In genomic region chr1:232704694-232705680, GRCh38 we compare ENCODE assay signal across 9 cellular contexts.
A peak's percentile ranks its signal among the peaks of the same experiment; 100 is the strongest.
DNase-seq lines count a peak whose midpoint lies in the region; ATAC-seq, FAIRE-seq and TF ChIP-seq lines count a peak whose summit lies in the region.
"Had no signal": no experiment of that assay in that cellular context is flagged by ENCODE, and none has a peak within 500 bp of the region (broad histone marks: within the 10 kb centered on the region; RNA-seq: fewer than 3 reads in every experiment).

No MANE protein-coding gene starts in this region.

- no peaks in the 10 kb centered on the region for H3K9me2 ChIP-seq in OCI-LY7 (ENCODE audit: insufficient read depth, low read length)

- TF ChIP-seq CTCF in Panc1 (IDR thresholded peaks at IDR 0.05) (no peak), progenitor cell of endocrine pancreas (IDR thresholded peaks at IDR 0.05; ENCODE audit: unreplicated experiment) (no peak), OCI-LY7 (conservative IDR thresholded peaks at IDR 0.05; ENCODE audit: low read length) (no peak)

- BruUV-seq in Panc1 (replicated peaks; lab: Mats Ljungman, UMichigan) (no TSS peak), OCI-LY7 (replicated peaks; lab: Mats Ljungman, UMichigan) (no TSS peak)

- H2AFZ ChIP-seq in OCI-LY7 (ENCODE audit: low read length): no peak overlapping the region

- no peak overlapping the region for H3K27ac ChIP-seq in Panc1 (ENCODE audit: low read length)
- no peak overlapping the region for H3K27ac ChIP-seq in OCI-LY7 (ENCODE audit: low read depth, low read length, poor library complexity, severe bottlenecking)
- H3K27ac ChIP-seq: SK-N-MC had no signal

- no peaks in the 10 kb centered on the region for H3K9me3 ChIP-seq in Panc1 (ENCODE audit: control insufficient read depth, insufficient read depth, low read depth, low read length)
- no peaks in the 10 kb centered on the region for H3K9me3 ChIP-seq in OCI-LY7 (ENCODE audit: low read length)

- H3K4me3 ChIP-seq in Panc1 (ENCODE audit: low read depth in 2 of 2, low read length in 2 of 2) (no peak overlapping the region), OCI-LY7 (ENCODE audit: low read depth, low read length, poor library complexity, severe bottlenecking) (no peak overlapping the region)
- H3K4me3 ChIP-seq: SK-N-MC had no signal

- no peaks in the 10 kb centered on the region for H3K27me3 ChIP-seq in Panc1 (ENCODE audit: control insufficient read depth, insufficient read depth, low read length)

- 0 out of 2 replicates have a peak, but pooled peaks have one; percentile 65 for ATAC-seq in Panc1
- ATAC-seq in GM19023 (IDR thresholded peaks at IDR 0.05; ENCODE audit: unreplicated experiment): no peak

- H3K4me1 Mint-ChIP-seq in progenitor cell of endocrine pancreas (ENCODE audit: low read depth): peaks cover 17% of the 10 kb centered on the region

- CTCF ChIA-PET in Panc1 (lab: Charles Lee) (no interaction called here), OCI-LY7 (lab: Charles Lee; ENCODE audit: unreplicated experiment) (no interaction called here)

- H3K4me1 ChIP-seq in Panc1 (ENCODE audit: control insufficient read depth, insufficient read depth, low read length): no peaks in the 10 kb centered on the region
- no peaks in the 10 kb centered on the region for H3K4me1 ChIP-seq in OCI-LY7 (ENCODE audit: insufficient read depth, low read length, poor library complexity, severe bottlenecking)

- intact Hi-C loops in Panc1 (cut with micrococcal nuclease; ENCODE audit: unreplicated experiment) (no loop called here), OCI-LY7 (cut with micrococcal nuclease; ENCODE audit: unreplicated experiment) (no loop called here)

- in situ Hi-C loops in Panc1 (cut with HindIII; ENCODE audit: low pct_unique_long_range_greater_than_20kb, low sequenced_read_pairs): no loop called here

- H3K27me3 Mint-ChIP-seq in progenitor cell of endocrine pancreas: peaks cover 11% of the 10 kb centered on the region

- no peaks in the 10 kb centered on the region for H4K20me1 ChIP-seq in OCI-LY7 (ENCODE audit: insufficient read depth, low read length)

- H3K27ac Mint-ChIP-seq in progenitor cell of endocrine pancreas: peak overlapping the region; percentile 47

- no peaks in the 10 kb centered on the region for H3K36me3 Mint-ChIP-seq in progenitor cell of endocrine pancreas (ENCODE audit: insufficient read depth)

- no peaks in the 10 kb centered on the region for H3K79me2 ChIP-seq in OCI-LY7 (ENCODE audit: insufficient read depth, low read depth, low read length)

- POLR2A ChIA-PET in Panc1 (lab: Charles Lee) (no interaction called here), OCI-LY7 (lab: Charles Lee) (interaction anchor here (0.8 kb wide), 1 partner anchor 531 kb away, joined by 4 read pairs; no protein-coding TSS in a partner anchor)

- peaks cover 4% of the 10 kb centered on the region for H3K9me3 Mint-ChIP-seq in progenitor cell of endocrine pancreas (ENCODE audit: low read depth)
- H3K9me3 Mint-ChIP-seq: nephron had no signal

- FAIRE-seq in HTR-8/SVneo (lab: Jason Lieb, UNC): no peak

- H3K4me2 ChIP-seq in OCI-LY7 (ENCODE audit: low read length): no peak overlapping the region

- no peaks in the 10 kb centered on the region for H3K36me3 ChIP-seq in Panc1 (ENCODE audit: control insufficient read depth, insufficient read depth, low read length)
- H3K36me3 ChIP-seq in OCI-LY7 (ENCODE audit: insufficient read depth, low read length): no peaks in the 10 kb centered on the region

- peak; percentile 78 for DNase-seq in HTR-8/SVneo (ENCODE audit: insufficient read length, low spot score)
- peak; percentile 54 for DNase-seq in Panc1 (ENCODE audit: low read depth, low spot score)
- peak; percentile 54 for DNase-seq in fibroblast of the conjunctiva (ENCODE audit: low read depth)
- DNase-seq in progenitor cell of endocrine pancreas (ENCODE audit: low spot score, unreplicated experiment): no peak
- no peak for DNase-seq in activated gamma-delta T cell treated with Interleukin-2 at 50 U/mL for 16 hours
- DNase-seq in OCI-LY7 (ENCODE audit: low spot score): no peak

- H3K4me3 Mint-ChIP-seq in progenitor cell of endocrine pancreas (ENCODE audit: low read depth): no peak overlapping the region
- H3K4me3 Mint-ChIP-seq: nephron had no signal

Comparison
In these comparisons a context has a peak if more than half of its experiments do, and no peak if none do; other contexts are left out.
1. DNase-seq: peak in HTR-8/SVneo (single experiment), Panc1 (single experiment) and fibroblast of the conjunctiva (single experiment); none in progenitor cell of endocrine pancreas (single experiment), activated gamma-delta T cell treated with Interleukin-2 at 50 U/mL for 16 hours (single experiment) and OCI-LY7 (single experiment).